Comparison of ENCODE assay signal across 1 cellular context in genomic region chr1:54846716-54847284, GRCh38.
A peak's percentile ranks its signal among the peaks of the same experiment; 100 is the strongest.
TF ChIP-seq lines count a peak whose summit lies in the region.

No MANE protein-coding gene starts in this region.

TF ChIP-seq in K562, 482 proteins besides CTCF, POLR2A, EP300 and RAD21:
- TF ChIP-seq ARID4B (CRISPR knock-in tag; IDR thresholded peaks at IDR 0.05) = no peak
- TF ChIP-seq SUPT5H (IDR thresholded peaks at IDR 0.05) = 0 out of 2 replicates have a peak, but pooled peaks have one; percentile 24
TF ChIP-seq in K562: peak in this region for 1.
